9 cellular contexts compared by ENCODE assay signal in the genomic region with DNA sequence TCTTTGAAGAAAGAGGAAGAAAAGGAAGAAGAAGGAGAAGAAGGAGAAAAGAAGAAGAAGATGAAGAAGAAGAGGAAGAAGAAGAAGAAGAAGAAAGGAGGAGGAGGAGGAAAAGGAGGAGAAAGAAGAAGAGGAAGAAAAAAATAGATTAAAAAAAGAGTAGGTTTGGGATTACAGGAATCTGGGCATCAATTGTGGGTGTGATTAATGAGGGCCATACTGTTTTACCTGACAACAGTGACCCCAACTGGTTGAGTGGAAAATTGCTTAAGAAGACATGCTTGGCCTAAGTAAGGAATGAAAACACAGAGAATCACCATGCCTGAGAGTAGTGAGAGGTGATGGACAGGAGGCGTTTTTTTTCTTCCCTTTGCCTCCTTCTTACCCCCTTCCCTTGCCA.
DNase-seq lines count a peak whose midpoint lies in the region; ATAC-seq and TF ChIP-seq lines count a peak whose summit lies in the region.
"Had no signal": no experiment of that assay in that cellular context is flagged by ENCODE, and none has a peak within 500 bp of the region (broad histone marks: within the 10 kb centered on the region; RNA-seq: fewer than 3 reads in every experiment).

No MANE protein-coding gene starts in this region.

- TF ChIP-seq CTCF in CD4-positive, alpha-beta T cell (IDR thresholded peaks at IDR 0.05) = peak; percentile 50
- TF ChIP-seq CTCF in GM13977 (IDR thresholded peaks at IDR 0.05; ENCODE audit: extremely low read depth, insufficient read depth, missing control alignments) (peak; percentile 78), HFFc6 (IDR thresholded peaks at IDR 0.05) (peak; percentile 50), LNCAP (IDR thresholded peaks at IDR 0.05) (peak; percentile 53), astrocyte of the cerebellum (IDR thresholded peaks at IDR 0.05; ENCODE audit: low read depth, low read length, missing control alignments) (peak; percentile 22)

- no peaks in the 10 kb centered on the region for H3K79me2 ChIP-seq in mesendoderm (ENCODE audit: control insufficient read depth, insufficient read depth, low read length)

- H4K8ac ChIP-seq in mesendoderm (ENCODE audit: low read depth, low read length) = peak overlapping the region; percentile 39

- no peak overlapping the region for H3K4me3 Mint-ChIP-seq in CD4-positive, alpha-beta T cell
- no peak overlapping the region for H3K4me3 Mint-ChIP-seq in HFFc6
- H3K4me3 Mint-ChIP-seq: naive thymus-derived CD8-positive, alpha-beta T cell had no signal

- H3K18ac ChIP-seq in mesendoderm (ENCODE audit: low read length) = no peak overlapping the region

- no peak for DNase-seq in CD4-positive, alpha-beta T cell
- DNase-seq in GM13977 (ENCODE audit: low spot score) (peak; percentile 57), HFFc6 (no peak), astrocyte of the cerebellum (ENCODE audit: low read depth) (no peak), mesendoderm (peak; percentile 88), cerebellar nuclear complex (lab: John Stamatoyannopoulos, UW) (no peak), GOT3 (lab: John Stamatoyannopoulos, UW) (no peak)

- H2BK15ac ChIP-seq in mesendoderm (replicated peaks; ENCODE audit: low read depth) = no peak overlapping the region

- WGBS in mesendoderm (ENCODE audit: extremely low coverage, insufficient coverage, low lambda C conversion rate) = no CpG with 5 or more reads among the region's 1 CpG

- H3K27ac ChIP-seq in CD4-positive, alpha-beta T cell (ENCODE audit: low read depth, low read length) = no peak overlapping the region
- no peak overlapping the region for H3K27ac ChIP-seq in mesendoderm (ENCODE audit: low read depth, low read length)

- intact Hi-C loops in CD4-positive, alpha-beta T cell (cut with DNase I, micrococcal nuclease) = loop anchor here (5.0 to 10.0 kb wide), 2 partner anchors 757 to 759 kb away; partner anchors contain the start of gene DTWD2 (in 2 of the 2)

- H3K9me3 ChIP-seq in CD4-positive, alpha-beta T cell (ENCODE audit: control insufficient read depth, low read length) = no peaks in the 10 kb centered on the region

- H3K4me1 Mint-ChIP-seq in CD4-positive, alpha-beta T cell (ENCODE audit: low read depth) = no peaks in the 10 kb centered on the region
- no peaks in the 10 kb centered on the region for H3K4me1 Mint-ChIP-seq in HFFc6 (ENCODE audit: low read depth)
- H3K4me1 Mint-ChIP-seq: naive thymus-derived CD8-positive, alpha-beta T cell had no signal

- H4K5ac ChIP-seq in mesendoderm (ENCODE audit: low read length) = no peak overlapping the region

- no peak overlapping the region for H3K4ac ChIP-seq in mesendoderm (ENCODE audit: low read depth, low read length)

- CTCF ChIA-PET in CD4-positive, alpha-beta T cell (lab: Charles Lee) = no interaction called here

- H3K36me3 Mint-ChIP-seq in CD4-positive, alpha-beta T cell (ENCODE audit: low read depth) = no peaks in the 10 kb centered on the region
- H3K36me3 Mint-ChIP-seq in HFFc6 (ENCODE audit: low read depth) = no peaks in the 10 kb centered on the region
- H3K36me3 Mint-ChIP-seq: naive thymus-derived CD8-positive, alpha-beta T cell had no signal

- no peak overlapping the region for H3K4me2 ChIP-seq in mesendoderm (ENCODE audit: low read length)

- peak overlapping the region; percentile 35 for H3K56ac ChIP-seq in mesendoderm (ENCODE audit: low read length)

- H3K27ac Mint-ChIP-seq in CD4-positive, alpha-beta T cell = no peak overlapping the region
- no peak overlapping the region for H3K27ac Mint-ChIP-seq in HFFc6
- H3K27ac Mint-ChIP-seq: naive thymus-derived CD8-positive, alpha-beta T cell had no signal

- H3K9ac ChIP-seq in mesendoderm (ENCODE audit: low read length) = no peak overlapping the region

- H3K9me3 Mint-ChIP-seq in CD4-positive, alpha-beta T cell = no peaks in the 10 kb centered on the region
- peaks cover 9% of the 10 kb centered on the region for H3K9me3 Mint-ChIP-seq in HFFc6
- H3K9me3 Mint-ChIP-seq: naive thymus-derived CD8-positive, alpha-beta T cell had no signal

- H2BK5ac ChIP-seq in mesendoderm (ENCODE audit: low read length) = no peak overlapping the region

- no peak for ATAC-seq in CD4-positive, alpha-beta T cell (ENCODE audit: poor library complexity)
- ATAC-seq: naive thymus-derived CD8-positive, alpha-beta T cell had no signal

- no peaks in the 10 kb centered on the region for H3K4me1 ChIP-seq in mesendoderm (ENCODE audit: control insufficient read depth, low read depth, low read length)

- H2BK120ac ChIP-seq in mesendoderm (ENCODE audit: low read depth, low read length) = peak overlapping the region; percentile 88

- H3K27me3 ChIP-seq in CD4-positive, alpha-beta T cell (ENCODE audit: control insufficient read depth, insufficient read depth, low read length) = no peaks in the 10 kb centered on the region
- no peaks in the 10 kb centered on the region for H3K27me3 ChIP-seq in mesendoderm (ENCODE audit: insufficient read depth, low read length, poor library complexity)

- H2AK5ac ChIP-seq in mesendoderm (ENCODE audit: low read length) = no peak overlapping the region

- no peaks in the 10 kb centered on the region for H3K36me3 ChIP-seq in mesendoderm (ENCODE audit: control insufficient read depth, insufficient read depth, low read length)

- H3K23ac ChIP-seq in mesendoderm (ENCODE audit: low read length) = no peak overlapping the region

- in situ Hi-C loops in GM13977 (cut with MboI; ENCODE audit: low pct_unique_long_range_greater_than_20kb, low sequenced_read_pairs, unreplicated experiment) (loop anchor here (10.0 kb wide), 1 partner anchor 269 kb away; no protein-coding TSS in a partner anchor), astrocyte of the cerebellum (cut with HindIII; ENCODE audit: low sequenced_read_pairs) (no loop called here)

- H3K4me3 ChIP-seq in astrocyte of the cerebellum (ENCODE audit: low read depth, low read length) (no peak overlapping the region), mesendoderm (ENCODE audit: low read length) (no peak overlapping the region)

- no peaks in the 10 kb centered on the region for H3K79me1 ChIP-seq in mesendoderm (ENCODE audit: low read length)

- no peaks in the 10 kb centered on the region for H3K27me3 Mint-ChIP-seq in CD4-positive, alpha-beta T cell
- peaks cover 2% of the 10 kb centered on the region; the same call in 1 of the 2 replicates for H3K27me3 Mint-ChIP-seq in HFFc6 (ENCODE audit: insufficient read depth)

- POLR2A ChIA-PET in CD4-positive, alpha-beta T cell (lab: Charles Lee) = no interaction called here

Comparison
In these comparisons a context has a peak if more than half of its experiments do, and no peak if none do; other contexts are left out.
1. DNase-seq: peak in GM13977 (single experiment) and mesendoderm (single experiment); none in CD4-positive, alpha-beta T cell (0 of 10), HFFc6 (single experiment), astrocyte of the cerebellum (single experiment), cerebellar nuclear complex (0 of 2) and GOT3 (single experiment).
2. CTCF ChIP-seq: peak in every context shown above with its lines; median percentile 78 in GM13977; 53 in LNCAP; 50 in CD4-positive, alpha-beta T cell; 50 in HFFc6; 22 in astrocyte of the cerebellum.